Comparison of ENCODE assay signal across 19 cellular contexts in the genomic region with DNA sequence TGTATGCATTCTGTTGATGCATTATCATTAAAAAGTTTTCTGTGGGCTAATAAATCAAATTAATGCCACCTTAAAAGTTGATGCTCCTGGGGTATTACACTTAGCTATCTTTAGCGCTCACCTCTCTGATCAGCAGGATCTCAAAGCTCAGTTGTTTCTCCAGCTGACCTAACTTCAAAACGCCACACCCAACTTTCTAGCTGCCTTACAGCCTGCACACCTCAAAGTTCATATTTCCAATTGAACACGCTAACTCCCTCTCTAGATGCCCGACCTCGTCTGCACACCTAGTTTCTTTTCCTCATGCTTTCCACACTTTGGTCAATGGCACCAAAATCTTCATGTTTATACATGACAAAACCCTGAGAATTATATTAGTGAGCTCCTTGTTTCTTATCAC.
DNase-seq lines count a peak whose midpoint lies in the region; ATAC-seq, FAIRE-seq and TF ChIP-seq lines count a peak whose summit lies in the region.
"Had no signal": no experiment of that assay in that cellular context is flagged by ENCODE, and none has a peak within 500 bp of the region (broad histone marks: within the 10 kb centered on the region; RNA-seq: fewer than 3 reads in every experiment).

No MANE protein-coding gene starts in this region.

- intact Hi-C loops in HepG2 (cut with micrococcal nuclease; ENCODE audit: unreplicated experiment): no loop called here
- intact Hi-C loops in right lobe of liver (cut with DNase I): no loop called here
- intact Hi-C loops in colonic mucosa (cut with DNase I): no loop called here
- intact Hi-C loops in transverse colon (cut with DNase I; ENCODE audit: low total_unique reads): no loop called here
- intact Hi-C loops in uterus (cut with DNase I; ENCODE audit: low total_unique reads): no loop called here

- in situ Hi-C loops in HepG2 (cut with HindIII; ENCODE audit: extremely low pct_ligation_motif_present, low pct_unique_long_range_greater_than_20kb) (no loop called here), transverse colon (cut with MboI; ENCODE audit: low pct_ligation_motif_present in 1 of 4, low pct_unique_long_range_greater_than_20kb in 1 of 4, low sequenced_read_pairs in 3 of 4) (no loop called here)

- no peak for TF ChIP-seq RAD21 in HepG2 (CRISPR knock-in tag; IDR thresholded peaks at IDR 0.05)

- no peaks in the 10 kb centered on the region for H3K79me2 ChIP-seq in HepG2 (ENCODE audit: insufficient read depth, low read length)

- POLR2A ChIA-PET in HepG2 (lab: Yijun Ruan, JAX): interaction anchor here (1.9 to 4.8 kb wide), 3 partner anchors 16 to 66 kb away, joined by 6 to 72 read pairs (median 14); no protein-coding TSS in a partner anchor

- WGBS in HepG2 (ENCODE audit: low lambda C conversion rate): 89% methylated on average over 5 of the region's 5 CpGs
- 53% methylated on average over 5 of the region's 5 CpGs for WGBS in right lobe of liver (ENCODE audit: insufficient coverage, low coverage, low lambda C conversion rate, missing lambda C conversion rate)
- WGBS in transverse colon (ENCODE audit: low coverage in 1 of 2), 2 donors: 51 to 53% methylated on average over 5 of the region's 5 CpGs

- no peak for FAIRE-seq in HepG2 (lab: Jason Lieb, UNC)
- FAIRE-seq: G401.6, GM12891 had no signal

- peaks cover 65% of the 10 kb centered on the region for H3K4me1 ChIP-seq in HepG2 (ENCODE audit: insufficient read depth, low read length)
- peaks cover 0 to 47% (median 15%) of the 10 kb centered on the region in 4 donors for H3K4me1 ChIP-seq in right lobe of liver
- H3K4me1 ChIP-seq in colonic mucosa: peaks cover 4% of the 10 kb centered on the region
- H3K4me1 ChIP-seq in transverse colon: peaks cover 0 to 49% (median 25%) of the 10 kb centered on the region in 4 donors
- H3K4me1 ChIP-seq in uterus: no peaks in the 10 kb centered on the region
- H3K4me1 ChIP-seq: BLaER1 treated with 17β-estradiol and CSF1 and Interleukin-3, amounts not matched to agents 10 nM and 100 nM had no signal

- no peaks in the 10 kb centered on the region for H3K36me3 ChIP-seq in HepG2 (replicated peaks in 1 of 2; ENCODE audit: control insufficient read depth in 1 of 2, insufficient read depth in 2 of 2, low read length in 2 of 2)
- no peaks in the 10 kb centered on the region for H3K36me3 ChIP-seq in right lobe of liver
- no peaks in the 10 kb centered on the region for H3K36me3 ChIP-seq in colonic mucosa
- no peaks in the 10 kb centered on the region for H3K36me3 ChIP-seq in transverse colon
- no peaks in the 10 kb centered on the region for H3K36me3 ChIP-seq in uterus
- H3K36me3 ChIP-seq: BLaER1 treated with 17β-estradiol and CSF1 and Interleukin-3, amounts not matched to agents 10 nM and 100 nM had no signal

- ATAC-seq in HepG2 (no peak), right lobe of liver (no peak), HG03025 (IDR thresholded peaks at IDR 0.05; ENCODE audit: low FRiP score, unreplicated experiment) (no peak)

- no peaks in the 10 kb centered on the region for H3K27me3 ChIP-seq in HepG2 (ENCODE audit: control insufficient read depth in 1 of 2, insufficient read depth in 2 of 2, low read length in 2 of 2)
- no peaks in the 10 kb centered on the region for H3K27me3 ChIP-seq in right lobe of liver
- H3K27me3 ChIP-seq in colonic mucosa: no peaks in the 10 kb centered on the region
- no peaks in the 10 kb centered on the region for H3K27me3 ChIP-seq in transverse colon
- no peaks in the 10 kb centered on the region for H3K27me3 ChIP-seq in uterus
- H3K27me3 ChIP-seq: BLaER1 treated with 17β-estradiol and CSF1 and Interleukin-3, amounts not matched to agents 10 nM and 100 nM had no signal

- H3K9ac ChIP-seq in HepG2 (ENCODE audit: insufficient read depth, low read depth, low read length) (peak overlapping the region; percentile 73; the same call in 1 of the 2 replicates), colonic mucosa (ENCODE audit: low read depth in 2 of 2, low read length in 2 of 2) (no peak overlapping the region)
- H3K9ac ChIP-seq: BLaER1 treated with 17β-estradiol and CSF1 and Interleukin-3, amounts not matched to agents 10 nM and 100 nM had no signal

- no peak for TF ChIP-seq CTCF in HepG2 (CRISPR knock-in tag; IDR thresholded peaks at IDR 0.05)
- TF ChIP-seq CTCF in right lobe of liver (IDR thresholded peaks at IDR 0.05): no peak
- TF ChIP-seq CTCF in colonic mucosa (IDR thresholded peaks at IDR 0.05): no peak
- TF ChIP-seq CTCF in transverse colon (IDR thresholded peaks at IDR 0.05): no peak
- no peak for TF ChIP-seq CTCF in uterus (IDR thresholded peaks at IDR 0.05)

- no TSS peak for BruUV-seq in HepG2 (replicated peaks; lab: Mats Ljungman, UMichigan)

- H3K4me3 ChIP-seq in HepG2 (replicated peaks in 1 of 3; ENCODE audit: insufficient read depth in 1 of 3, low read depth in 2 of 3, low read length in 3 of 3) (no peak overlapping the region), right lobe of liver (no peak overlapping the region), colonic mucosa (no peak overlapping the region), transverse colon (no peak overlapping the region), uterus (no peak overlapping the region)
- H3K4me3 ChIP-seq: BLaER1 treated with 17β-estradiol and CSF1 and Interleukin-3, amounts not matched to agents 10 nM and 100 nM had no signal

- no peaks in the 10 kb centered on the region for H3K9me3 ChIP-seq in HepG2 (ENCODE audit: low read length)
- no peaks in the 10 kb centered on the region for H3K9me3 ChIP-seq in right lobe of liver
- H3K9me3 ChIP-seq in colonic mucosa: no peaks in the 10 kb centered on the region
- H3K9me3 ChIP-seq in transverse colon: no peaks in the 10 kb centered on the region
- no peaks in the 10 kb centered on the region for H3K9me3 ChIP-seq in uterus
- H3K9me3 ChIP-seq: BLaER1 treated with 17β-estradiol and CSF1 and Interleukin-3, amounts not matched to agents 10 nM and 100 nM had no signal

- DNase-seq in HepG2 (ENCODE audit: low spot score) (no peak), right lobe of liver (no peak), colonic mucosa (peak; percentile 56), mucosa of gallbladder (ENCODE audit: low spot score) (peak; percentile 39), transverse colon (peak; percentile 38), uterus (no peak)
- no peak for DNase-seq in activated naive CD4-positive, alpha-beta T cell treated with anti-CD3 and anti-CD28 coated beads, Interleukin-2, amount 50 U/mL, for 16 hours
- DNase-seq: 8988T; ACHN; CD4-positive, CD25-positive, alpha-beta regulatory T cell; DMS153; DMS79 treated with DMSO at 0.1 percent for 48 hours; EL; GOT3; H9 had no signal

- TF ChIP-seq EP300 in HepG2 (IDR thresholded peaks at IDR 0.05; ENCODE audit: low read depth in 2 of 2, low read length in 2 of 2) (no peak), HepG2 (CRISPR knock-in tag; IDR thresholded peaks at IDR 0.05; ENCODE audit: borderline replicate concordance) (no peak), transverse colon (IDR thresholded peaks at IDR 0.05; ENCODE audit: low read depth) (no peak)

- CTCF ChIA-PET in HepG2 (lab: Yijun Ruan, JAX; ENCODE audit: low intra/inter-chr PET ratio, low total read pairs): no interaction called here

- TF ChIP-seq POLR2A in HepG2 (IDR thresholded peaks at IDR 0.05; ENCODE audit: insufficient read depth in 1 of 2, low read depth in 2 of 2, low read length in 2 of 2) (no peak), right lobe of liver (IDR thresholded peaks at IDR 0.05) (no peak), transverse colon (IDR thresholded peaks at IDR 0.05) (no peak), uterus (IDR thresholded peaks at IDR 0.05) (no peak)

- H3K4me2 ChIP-seq in HepG2 (ENCODE audit: low read depth, low read length): no peak overlapping the region
- H3K4me2 ChIP-seq: BLaER1 treated with 17β-estradiol and CSF1 and Interleukin-3, amounts not matched to agents 10 nM and 100 nM had no signal

- H2AFZ ChIP-seq in HepG2 (ENCODE audit: low read length): no peak overlapping the region

- H3K27ac ChIP-seq in HepG2 (ENCODE audit: extremely low read length, insufficient read depth, low read length): peak overlapping the region; percentile 100
- peak overlapping the region in 1 of 3 donors; percentile 92 for H3K27ac ChIP-seq in right lobe of liver
- H3K27ac ChIP-seq in colonic mucosa: peak overlapping the region; percentile 80
- peak overlapping the region in 3 of 4 donors; percentile 22 to 73 (median 72) for H3K27ac ChIP-seq in transverse colon
- no peak overlapping the region for H3K27ac ChIP-seq in uterus
- H3K27ac ChIP-seq: BLaER1 treated with 17β-estradiol and CSF1 and Interleukin-3, amounts not matched to agents 10 nM and 100 nM had no signal

- no peaks in the 10 kb centered on the region for H4K20me1 ChIP-seq in HepG2 (ENCODE audit: insufficient read depth, low read length)
- H4K20me1 ChIP-seq: BLaER1 treated with 17β-estradiol and CSF1 and Interleukin-3, amounts not matched to agents 10 nM and 100 nM had no signal

TF ChIP-seq in HepG2, 621 proteins besides CTCF, POLR2A, EP300 and RAD21 (continues in another document):
- TF ChIP-seq KDM4B (CRISPR knock-in tag; IDR thresholded peaks at IDR 0.05) (no peak), DDIT3 (CRISPR knock-in tag; IDR thresholded peaks at IDR 0.05) (no peak), ZGPAT (CRISPR knock-in tag; IDR thresholded peaks at IDR 0.05) (0 out of 2 replicates have a peak, but pooled peaks have one; percentile 21), ZNF570 (CRISPR knock-in tag; IDR thresholded peaks at IDR 0.05; ENCODE audit: borderline replicate concordance) (no peak)

Comparison
In these comparisons a context has a peak if more than half of its experiments do, and no peak if none do; other contexts are left out.
1. DNase-seq: peak in colonic mucosa (single experiment), mucosa of gallbladder (single experiment) and transverse colon (single experiment); none in HepG2 (single experiment), right lobe of liver (0 of 3), uterus (0 of 2) and activated naive CD4-positive, alpha-beta T cell treated with anti-CD3 and anti-CD28 coated beads, Interleukin-2, amount 50 U/mL, for 16 hours (single experiment).
2. H3K27ac ChIP-seq: peak in HepG2 (single experiment), colonic mucosa (single experiment) and transverse colon (3 of 4); none in uterus (0 of 2).